ENCODE assay signal across 1 cellular context in the genomic region with DNA sequence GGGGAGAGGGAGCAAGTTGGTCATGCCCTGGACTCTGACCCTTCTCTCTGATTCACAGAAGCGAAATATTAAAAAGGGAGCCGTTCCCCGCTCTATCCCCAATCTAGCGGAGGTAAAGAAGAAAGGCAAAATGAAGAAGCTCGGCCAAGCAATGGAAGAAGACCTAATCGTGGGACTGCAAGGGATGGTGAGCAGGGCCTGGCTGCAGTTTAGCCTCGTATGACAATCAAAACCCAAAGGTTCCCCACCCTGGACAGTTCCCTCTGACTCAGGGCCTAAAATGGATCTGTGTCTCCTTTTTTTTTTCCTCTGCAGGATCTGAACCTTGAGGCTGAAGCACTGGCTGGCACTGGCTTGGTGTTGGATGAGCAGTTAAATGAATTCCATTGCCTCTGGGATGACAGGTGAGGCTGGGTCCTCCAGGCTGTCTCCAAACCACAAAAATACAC.
A peak's percentile ranks its signal among the peaks of the same experiment; 100 is the strongest.
TF ChIP-seq lines count a peak whose summit lies in the region.

No MANE protein-coding gene starts in this region.

TF ChIP-seq in K562, 482 proteins besides CTCF, POLR2A, EP300 and RAD21:
- TF ChIP-seq, protein P1, sequence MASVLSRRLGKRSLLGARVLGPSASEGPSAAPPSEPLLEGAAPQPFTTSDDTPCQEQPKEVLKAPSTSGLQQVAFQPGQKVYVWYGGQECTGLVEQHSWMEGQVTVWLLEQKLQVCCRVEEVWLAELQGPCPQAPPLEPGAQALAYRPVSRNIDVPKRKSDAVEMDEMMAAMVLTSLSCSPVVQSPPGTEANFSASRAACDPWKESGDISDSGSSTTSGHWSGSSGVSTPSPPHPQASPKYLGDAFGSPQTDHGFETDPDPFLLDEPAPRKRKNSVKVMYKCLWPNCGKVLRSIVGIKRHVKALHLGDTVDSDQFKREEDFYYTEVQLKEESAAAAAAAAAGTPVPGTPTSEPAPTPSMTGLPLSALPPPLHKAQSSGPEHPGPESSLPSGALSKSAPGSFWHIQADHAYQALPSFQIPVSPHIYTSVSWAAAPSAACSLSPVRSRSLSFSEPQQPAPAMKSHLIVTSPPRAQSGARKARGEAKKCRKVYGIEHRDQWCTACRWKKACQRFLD (CRISPR knock-in tag; IDR thresholded peaks at IDR 0.05): 0 out of 2 replicates have a peak, but pooled peaks have one; percentile 26
- peak; percentile 63 for TF ChIP-seq MIER1 (IDR thresholded peaks at IDR 0.05; ENCODE audit: low read depth)
- TF ChIP-seq GATAD2B (IDR thresholded peaks at IDR 0.05; ENCODE audit: borderline replicate concordance): no peak
- no peak for TF ChIP-seq ZNF561 (CRISPR knock-in tag; conservative IDR thresholded peaks at IDR 0.05)
- TF ChIP-seq EHMT2 (IDR thresholded peaks at IDR 0.05): peak; percentile 38; the same call in 1 of the 2 replicates
